In genomic region chr11:114685097-114685496, GRCh38 we compare ENCODE assay signal across 40 cellular contexts. TPM values are rescaled to one million over a fixed set of nuclear protein-coding genes. Genes with fewer than 3 reads are reported as not detected.
"Had no signal": no experiment of that assay in that cellular context is flagged by ENCODE, and none has a peak within 500 bp of the region (broad histone marks: within the 10 kb centered on the region; RNA-seq: fewer than 3 reads in every experiment).

No MANE protein-coding gene starts in this region.

- H3K4me1 ChIP-seq: adrenal gland, ascending aorta, body of pancreas, breast epithelium had no signal

- H3K4me1 Mint-ChIP-seq: activated naive CD4-positive, alpha-beta T cell treated with anti-CD3 and anti-CD28 coated beads, Interleukin-2, amount 10 ng/mL, durations not matched to agents 7 days and 5 days; activated naive CD4-positive, alpha-beta T cell treated with anti-CD3 and anti-CD28 coated beads, Interleukin-2, amount 50 U/mL, for 24 hours; activated naive CD8-positive, alpha-beta T cell treated with anti-CD3 and anti-CD28 coated beads for 36 hours; activated naive CD8-positive, alpha-beta T cell treated with anti-CD3 and anti-CD28 coated beads, Interleukin-2, amount 10 ng/mL, durations not matched to agents 7 days and 5 days; activated naive CD8-positive, alpha-beta T cell treated with anti-CD3 and anti-CD28 coated beads, Interleukin-2, amount 50 U/mL, for 24 hours; activated T-helper 17 cell treated with anti-CD3 and anti-CD28 coated beads, Interleukin-2, amount 50 U/mL, for 72 hours; brain; central memory CD8-positive, alpha-beta T cell had no signal

- H3K4me3 ChIP-seq: adrenal gland, ascending aorta, body of pancreas, breast epithelium, cardiac muscle cell had no signal

- ATAC-seq: activated naive CD4-positive, alpha-beta T cell treated with anti-CD3 and anti-CD28 coated beads, Interleukin-2, amount 50 U/mL, for 72 hours; activated naive CD8-positive, alpha-beta T cell treated with anti-CD3 and anti-CD28 coated beads, Interleukin-2, amount 50 U/mL, for 24 hours; activated T-cell treated with anti-CD3 and anti-CD28 coated beads, Interleukin-2, amount 50 U/mL, for 4 hours; activated T-cell treated with anti-CD3 and anti-CD28 coated beads, Interleukin-2, amount 50 U/mL, for 72 hours; activated T-helper 17 cell treated with anti-CD3 and anti-CD28 coated beads, Interleukin-2, amount 50 U/mL, for 72 hours; body of pancreas had no signal

- H3K27ac Mint-ChIP-seq: activated naive CD4-positive, alpha-beta T cell treated with anti-CD3 and anti-CD28 coated beads for 36 hours; activated naive CD4-positive, alpha-beta T cell treated with anti-CD3 and anti-CD28 coated beads, Interleukin-2, amount 10 ng/mL, durations not matched to agents 7 days and 5 days; activated naive CD4-positive, alpha-beta T cell treated with anti-CD3 and anti-CD28 coated beads, Interleukin-2, amount 50 U/mL, for 24 hours; activated naive CD4-positive, alpha-beta T cell treated with anti-CD3 and anti-CD28 coated beads, Interleukin-2, amount 50 U/mL, for 72 hours; activated naive CD8-positive, alpha-beta T cell; activated naive CD8-positive, alpha-beta T cell treated with anti-CD3 and anti-CD28 coated beads for 36 hours; activated naive CD8-positive, alpha-beta T cell treated with anti-CD3 and anti-CD28 coated beads, Interleukin-2, amount 10 ng/mL, durations not matched to agents 7 days and 5 days; activated naive CD8-positive, alpha-beta T cell treated with anti-CD3 and anti-CD28 coated beads, Interleukin-2, amount 50 U/mL, for 24 hours; activated T-cell treated with anti-CD3 and anti-CD28 coated beads, Interleukin-2, amount 50 U/mL, for 24 hours; activated T-cell treated with anti-CD3 and anti-CD28 coated beads, Interleukin-2, amount 50 U/mL, for 72 hours; activated T-helper 1 cell treated with anti-CD3 and anti-CD28 coated beads, Interleukin-12 subunit alpha, Interleukin-12 subunit beta, Interleukin-2, Interleukin-4 antibody, amounts not matched to agents 30 ng/mL and 10 ng/mL and 1 ng/mL, durations not matched to agents 14 hours and 24 hours and 36 hours; activated T-helper 17 cell treated with anti-CD3 and anti-CD28 coated beads, Interleukin-2, amount 50 U/mL, for 72 hours; activated T-helper 2 cell treated with anti-CD3 and anti-CD28 coated beads, Interferon-gamma antibody, Interleukin-2, Interleukin-4, amounts not matched to agents 10 μg/mL and 5 μg/mL and 100 μg/mL, durations not matched to agents 14 hours and 24 hours and 36 hours; brain had no signal

- H3K27me3 Mint-ChIP-seq: activated naive CD4-positive, alpha-beta T cell treated with anti-CD3 and anti-CD28 coated beads, Interleukin-2, amount 10 ng/mL, durations not matched to agents 7 days and 5 days; activated naive CD8-positive, alpha-beta T cell; activated naive CD8-positive, alpha-beta T cell treated with anti-CD3 and anti-CD28 coated beads, Interleukin-2, amount 10 ng/mL, durations not matched to agents 7 days and 5 days; activated naive CD8-positive, alpha-beta T cell treated with anti-CD3 and anti-CD28 coated beads, Interleukin-2, amount 50 U/mL, for 24 hours; activated T-helper 17 cell treated with anti-CD3 and anti-CD28 coated beads, Interleukin-2, amount 50 U/mL, for 72 hours had no signal

- H3K36me3 Mint-ChIP-seq: activated naive CD4-positive, alpha-beta T cell treated with anti-CD3 and anti-CD28 coated beads, Interleukin-2, amount 10 ng/mL, durations not matched to agents 7 days and 5 days; activated naive CD4-positive, alpha-beta T cell treated with anti-CD3 and anti-CD28 coated beads, Interleukin-2, amount 50 U/mL, for 24 hours; activated naive CD4-positive, alpha-beta T cell treated with anti-CD3 and anti-CD28 coated beads, Interleukin-2, amount 50 U/mL, for 72 hours; activated naive CD8-positive, alpha-beta T cell; activated naive CD8-positive, alpha-beta T cell treated with anti-CD3 and anti-CD28 coated beads for 36 hours; activated naive CD8-positive, alpha-beta T cell treated with anti-CD3 and anti-CD28 coated beads, Interleukin-2, amount 10 ng/mL, durations not matched to agents 7 days and 5 days; brain had no signal

- H3K27ac ChIP-seq: adrenal gland, ascending aorta, body of pancreas, brain microvascular endothelial cell, breast epithelium, cardiac muscle cell had no signal

- H3K4me3 Mint-ChIP-seq: activated naive CD4-positive, alpha-beta T cell treated with anti-CD3 and anti-CD28 coated beads for 36 hours; activated naive CD4-positive, alpha-beta T cell treated with anti-CD3 and anti-CD28 coated beads, Interleukin-2, amount 10 ng/mL, durations not matched to agents 7 days and 5 days; activated naive CD4-positive, alpha-beta T cell treated with anti-CD3 and anti-CD28 coated beads, Interleukin-2, amount 50 U/mL, for 24 hours; activated naive CD8-positive, alpha-beta T cell; activated naive CD8-positive, alpha-beta T cell treated with anti-CD3 and anti-CD28 coated beads for 36 hours; activated naive CD8-positive, alpha-beta T cell treated with anti-CD3 and anti-CD28 coated beads, Interleukin-2, amount 10 ng/mL, durations not matched to agents 7 days and 5 days; activated naive CD8-positive, alpha-beta T cell treated with anti-CD3 and anti-CD28 coated beads, Interleukin-2, amount 50 U/mL, for 24 hours; activated T-cell treated with anti-CD3 and anti-CD28 coated beads, Interleukin-2, amount 50 U/mL, for 24 hours; activated T-cell treated with anti-CD3 and anti-CD28 coated beads, Interleukin-2, amount 50 U/mL, for 4 hours; activated T-cell treated with anti-CD3 and anti-CD28 coated beads, Interleukin-2, amount 50 U/mL, for 72 hours; activated T-helper 1 cell treated with anti-CD3 and anti-CD28 coated beads, Interleukin-12 subunit alpha, Interleukin-12 subunit beta, Interleukin-2, Interleukin-4 antibody, amounts not matched to agents 30 ng/mL and 10 ng/mL and 1 ng/mL, durations not matched to agents 14 hours and 24 hours and 36 hours; activated T-helper 17 cell treated with anti-CD3 and anti-CD28 coated beads, Interleukin-2, amount 50 U/mL, for 72 hours; brain; central memory CD8-positive, alpha-beta T cell had no signal

- H3K9me3 Mint-ChIP-seq: central memory CD8-positive, alpha-beta T cell had no signal

- DNase-seq: activated effector memory CD4-positive, alpha-beta T cell treated with anti-CD3 and anti-CD28 coated beads, Interleukin-2, amount 50 U/mL, for 16 hours; activated effector memory CD4-positive, alpha-beta T cell treated with Interleukin-2 at 50 U/mL for 16 hours; activated gamma-delta T cell; activated gamma-delta T cell treated with Interleukin-2 at 50 U/mL for 16 hours; activated naive CD4-positive, alpha-beta T cell; activated naive CD4-positive, alpha-beta T cell treated with anti-CD3 and anti-CD28 coated beads for 36 hours; activated naive CD4-positive, alpha-beta T cell treated with anti-CD3 and anti-CD28 coated beads, Interleukin-2, amount 10 ng/mL, durations not matched to agents 7 days and 5 days; activated naive CD4-positive, alpha-beta T cell treated with anti-CD3 and anti-CD28 coated beads, Interleukin-2, amount 50 U/mL, for 16 hours; activated naive CD4-positive, alpha-beta T cell treated with Interleukin-2 at 50 U/mL for 16 hours; activated naive CD8-positive, alpha-beta T cell treated with anti-CD3 and anti-CD28 coated beads for 36 hours; activated naive CD8-positive, alpha-beta T cell treated with anti-CD3 and anti-CD28 coated beads, Interleukin-2, amount 10 ng/mL, durations not matched to agents 7 days and 5 days; activated naive CD8-positive, alpha-beta T cell treated with anti-CD3 and anti-CD28 coated beads, Interleukin-2, amount 50 U/mL, for 24 hours; activated T-cell treated with anti-CD3 and anti-CD28 coated beads, Interleukin-2, amount 50 U/mL, for 1 hour; activated T-cell treated with anti-CD3 and anti-CD28 coated beads, Interleukin-2, amount 50 U/mL, for 24 hours; activated T-cell treated with anti-CD3 and anti-CD28 coated beads, Interleukin-2, amount 50 U/mL, for 4 hours; activated T-cell treated with anti-CD3 and anti-CD28 coated beads, Interleukin-2, amount 50 U/mL, for 48 hours; activated T-cell treated with anti-CD3 and anti-CD28 coated beads, Interleukin-2, amount 50 U/mL, for 72 hours; adrenal gland; amniotic stem cell; amygdala; anterior cingulate cortex; aorta; body of pancreas; brain microvascular endothelial cell; caudate nucleus; central memory CD4-positive, alpha-beta T cell; cerebellar nuclear complex had no signal

- H3K27me3 ChIP-seq: adrenal gland, ascending aorta, body of pancreas, brain microvascular endothelial cell, breast epithelium, cardiac muscle cell had no signal

- H3K36me3 ChIP-seq: adrenal gland, ascending aorta, brain microvascular endothelial cell, breast epithelium, cardiac muscle cell had no signal

- H3K9me3 ChIP-seq: adrenal gland, ascending aorta, body of pancreas had no signal

RNA-seq across cellular contexts. Expression of gene NXPE2, which starts 6.8 kb away (rescaled TPM):
- total RNA-seq: activated naive CD4-positive, alpha-beta T cell treated with anti-CD3 and anti-CD28 coated beads for 36 hours; activated naive CD4-positive, alpha-beta T cell treated with anti-CD3 and anti-CD28 coated beads, Interleukin-2, amount 50 U/mL, for 72 hours; activated naive CD8-positive, alpha-beta T cell treated with anti-CD3 and anti-CD28 coated beads for 36 hours; activated naive CD8-positive, alpha-beta T cell treated with anti-CD3 and anti-CD28 coated beads, Interleukin-2, amount 10 ng/mL, durations not matched to agents 7 days and 5 days; activated T-cell treated with anti-CD3 and anti-CD28 coated beads, Interleukin-2, amount 50 U/mL, for 4 hours; activated T-cell treated with anti-CD3 and anti-CD28 coated beads, Interleukin-2, amount 50 U/mL, for 72 hours; activated T-helper 1 cell treated with anti-CD3 and anti-CD28 coated beads, Interleukin-12 subunit alpha, Interleukin-12 subunit beta, Interleukin-2, Interleukin-4 antibody, amounts not matched to agents 30 ng/mL and 10 ng/mL and 1 ng/mL, durations not matched to agents 14 hours and 24 hours and 36 hours; activated T-helper 17 cell treated with anti-CD3 and anti-CD28 coated beads, Interleukin-2, amount 50 U/mL, for 72 hours; activated T-helper 2 cell treated with anti-CD3 and anti-CD28 coated beads, Interferon-gamma antibody, Interleukin-2, Interleukin-4, amounts not matched to agents 10 μg/mL and 5 μg/mL and 100 μg/mL, durations not matched to agents 14 hours and 24 hours and 36 hours; ascending aorta; body of pancreas; bronchial epithelial cell; chondrocyte had no signal
